8 cellular contexts compared by ENCODE assay signal in the genomic region with DNA sequence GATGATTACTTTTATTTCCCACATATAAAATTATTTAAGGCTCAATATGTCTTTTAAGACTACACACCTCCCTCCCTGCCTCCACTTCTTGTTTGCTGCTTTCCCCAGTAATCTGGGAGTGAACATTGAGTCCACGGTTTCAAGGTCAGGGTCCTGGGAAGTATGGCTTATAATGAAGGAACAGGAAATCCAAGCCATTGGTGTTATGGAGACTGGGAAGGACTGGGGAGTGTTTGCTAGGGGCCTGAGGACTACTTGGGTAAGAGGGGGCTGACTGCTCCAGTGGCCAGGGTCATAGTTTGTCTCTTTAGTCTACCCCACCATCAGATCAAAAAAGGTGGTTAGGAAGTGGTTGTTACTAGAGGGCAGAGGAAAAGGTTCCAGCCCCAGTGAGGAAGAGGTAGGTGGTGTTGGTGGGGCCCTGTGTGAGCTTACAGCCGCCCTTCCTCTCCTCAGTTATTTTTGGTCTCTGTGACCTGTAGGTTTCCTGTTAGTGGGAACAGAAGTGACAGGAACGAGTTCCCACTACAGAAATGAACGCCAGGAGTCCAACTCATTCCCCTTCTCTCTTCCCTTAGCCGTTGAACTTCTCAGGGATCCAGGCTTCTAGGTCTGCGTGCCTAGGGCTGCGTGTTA. TPM values are rescaled to one million over a fixed set of nuclear protein-coding genes. Genes with fewer than 3 reads are reported as not detected.
DNase-seq lines count a peak whose midpoint lies in the region; ATAC-seq, FAIRE-seq and TF ChIP-seq lines count a peak whose summit lies in the region.

No MANE protein-coding gene starts in this region.

- H3K79me2 ChIP-seq in ACC112 (ENCODE audit: control insufficient read depth, insufficient read depth, low read length, unreplicated experiment) (peaks cover 4% of the 10 kb centered on the region), OCI-LY7 (ENCODE audit: insufficient read depth, low read depth, low read length) (peaks cover 8% of the 10 kb centered on the region; the same call in 1 of the 2 replicates)

- H3K9me2 ChIP-seq in OCI-LY7 (ENCODE audit: insufficient read depth, low read length) = no peaks in the 10 kb centered on the region

- H3K9me3 ChIP-seq in OCI-LY7 (ENCODE audit: low read length) = no peaks in the 10 kb centered on the region
- H3K9me3 ChIP-seq in muscle layer of duodenum (ENCODE audit: control insufficient read depth in 1 of 2, low read length in 2 of 2) = no peaks in the 10 kb centered on the region

- H3K4me2 ChIP-seq in OCI-LY7 (ENCODE audit: low read length) = peak overlapping the region; percentile 92

- H4K20me1 ChIP-seq in OCI-LY7 (ENCODE audit: insufficient read depth, low read length) = no peaks in the 10 kb centered on the region

- H2AFZ ChIP-seq in ACC112 (ENCODE audit: low read length, unreplicated experiment) = peak overlapping the region; percentile 90
- peak overlapping the region; percentile 80; the same call in 1 of the 2 replicates for H2AFZ ChIP-seq in OCI-LY7 (ENCODE audit: low read length)

- H3K27ac ChIP-seq in ACC112 (ENCODE audit: low read depth, low read length) = peak overlapping the region; percentile 71
- H3K27ac ChIP-seq in OCI-LY7 (ENCODE audit: low read depth, low read length, poor library complexity, severe bottlenecking) = peak overlapping the region; percentile 61
- peak overlapping the region in 58 of 59 donors; percentile 36 to 94 (median 84) for H3K27ac ChIP-seq in dorsolateral prefrontal cortex
- H3K27ac ChIP-seq in muscle layer of duodenum (ENCODE audit: low read length) = peak overlapping the region; percentile 94

- DNase-seq in OCI-LY7 (ENCODE audit: low spot score) (peak; percentile 38), dorsolateral prefrontal cortex (no peak), frontal cortex (ENCODE audit: low spot score in 2 of 2) (no peak)
- no peak for DNase-seq in effector CD8-positive, alpha-beta T cell (lab: John Stamatoyannopoulos, UW)
- DNase-seq in effector CD4-positive, alpha-beta T cell = no peak

- FAIRE-seq in frontal cortex (lab: Jason Lieb, UNC) = no peak

- peaks cover 5% of the 10 kb centered on the region for H3K4me1 ChIP-seq in ACC112 (ENCODE audit: control insufficient read depth, insufficient read depth, low read length, unreplicated experiment)
- peaks cover 19% of the 10 kb centered on the region for H3K4me1 ChIP-seq in OCI-LY7 (ENCODE audit: insufficient read depth, low read length, poor library complexity, severe bottlenecking)
- peaks cover 4 to 9% of the 10 kb centered on the region in 2 donors for H3K4me1 ChIP-seq in muscle layer of duodenum (ENCODE audit: control insufficient read depth in 1 of 2, insufficient read depth in 2 of 2, low read length in 2 of 2)

- H3K4me3 ChIP-seq in ACC112 (ENCODE audit: low read depth, low read length) (peak overlapping the region; percentile 86), OCI-LY7 (ENCODE audit: low read depth, low read length, poor library complexity, severe bottlenecking) (peak overlapping the region; percentile 79), dorsolateral prefrontal cortex (peak overlapping the region; percentile 37 to 87 (median 74)), muscle layer of duodenum (ENCODE audit: low read depth in 1 of 2, low read length in 2 of 2) (peak overlapping the region; percentile 76 to 84)

- peak; percentile 15 for ATAC-seq in GM21447 (IDR thresholded peaks at IDR 0.05; ENCODE audit: unreplicated experiment)

- H3K36me3 ChIP-seq in ACC112 (ENCODE audit: insufficient read depth, low read length) (no peaks in the 10 kb centered on the region), OCI-LY7 (ENCODE audit: insufficient read depth, low read length) (no peaks in the 10 kb centered on the region), muscle layer of duodenum (ENCODE audit: control insufficient read depth in 1 of 2, insufficient read depth in 2 of 2, low read length in 2 of 2) (no peaks in the 10 kb centered on the region)

- TSS peak; percentile 99 for BruUV-seq in OCI-LY7 (replicated peaks; lab: Mats Ljungman, UMichigan)

- intact Hi-C loops in OCI-LY7 (cut with micrococcal nuclease; ENCODE audit: unreplicated experiment) (loop anchor here (2.0 to 5.0 kb wide), 2 partner anchors 20 to 402 kb away; a partner anchor contains a TSS), dorsolateral prefrontal cortex (cut with DNase I) (no loop called here)

- CTCF ChIA-PET in OCI-LY7 (lab: Charles Lee; ENCODE audit: unreplicated experiment) = interaction anchor here (0.9 to 1.0 kb wide), 2 partner anchors 14 to 182 kb away, joined by 3 to 5 read pairs; no protein-coding TSS in a partner anchor

- H3K27me3 ChIP-seq in ACC112 (ENCODE audit: insufficient read depth, low read length) (no peaks in the 10 kb centered on the region), dorsolateral prefrontal cortex (peaks cover 0 to 16% (median 0%) of the 10 kb centered on the region in 45 donors), muscle layer of duodenum (ENCODE audit: low read depth, low read length) (no peaks in the 10 kb centered on the region)

- POLR2A ChIA-PET in OCI-LY7 (lab: Charles Lee) = interaction anchor here (1.0 to 1.4 kb wide), 7 partner anchors 11 to 293 kb away, joined by 3 to 6 read pairs (median 4); no protein-coding TSS in a partner anchor

- TF ChIP-seq CTCF in OCI-LY7 (conservative IDR thresholded peaks at IDR 0.05; ENCODE audit: low read length) (no peak), dorsolateral prefrontal cortex (IDR thresholded peaks at IDR 0.05 in 54 of 56, conservative IDR thresholded peaks at IDR 0.05 in 2 of 56; ENCODE audit: low read depth in 1 of 56, partially characterized antibody in 56 of 56) (no peak)

RNA-seq across cellular contexts. Expression of a gene that starts 0.7 kb away (rescaled TPM):
- total RNA-seq in OCI-LY7 (2014; rRNA removed; shearing (Covaris generic)) = 0.77 and 2.8 TPM in 2 replicates
- total RNA-seq in OCI-LY7 (2022) (18.3 and 22.5 TPM in 2 replicates), dorsolateral prefrontal cortex (1 to 10 TPM in 108 of 120 experiments, under 1 TPM in 12; 0.55 to 4.2 (median 1.7) TPM), frontal cortex (0.82 TPM)

RNA-seq across cellular contexts. Expression of a gene that starts 8.8 kb away (rescaled TPM):
- not detected in 2 replicates for total RNA-seq in OCI-LY7 (2014; rRNA removed; shearing (Covaris generic))
- total RNA-seq in OCI-LY7 (2022) = not detected in 2 replicates
- total RNA-seq in dorsolateral prefrontal cortex = 1 to 10 TPM in 116 of 120 experiments, under 1 TPM in 4; 0.57 to 6.4 (median 2.4) TPM
- total RNA-seq in frontal cortex = not detected

RNA-seq across cellular contexts. Expression of a gene that starts 12.2 kb away (rescaled TPM):
- not detected in 2 replicates for total RNA-seq in OCI-LY7 (2014; rRNA removed; shearing (Covaris generic))
- total RNA-seq in OCI-LY7 (2022) = not detected in 2 replicates
- 10 to 100 TPM in 7 of 120 experiments, 1 to 10 TPM in 108, under 1 TPM in 5; 0.39 to 16.5 (median 3.9) TPM for total RNA-seq in dorsolateral prefrontal cortex
- total RNA-seq in frontal cortex = 2.0 TPM

RNA-seq across cellular contexts. Expression of a gene that starts 22.6 kb away (rescaled TPM):
- total RNA-seq in OCI-LY7 (2014; rRNA removed; shearing (Covaris generic)) = 110 and 145 TPM in 2 replicates
- total RNA-seq in OCI-LY7 (2022) (126 and 139 TPM in 2 replicates), dorsolateral prefrontal cortex (100 to 1,000 TPM; 128 to 301 (median 209) TPM), frontal cortex (13.5 TPM)

RNA-seq across cellular contexts. Expression of a gene that starts 39.2 kb away (rescaled TPM):
- total RNA-seq in OCI-LY7 (2014; rRNA removed; shearing (Covaris generic)) = not detected in 2 replicates
- total RNA-seq in OCI-LY7 (2022) (not detected in 2 replicates), dorsolateral prefrontal cortex (1 to 10 TPM in 2 of 120 experiments, under 1 TPM in 27, not detected in 91; 0.18 to 1.8 (median 0.47) TPM), frontal cortex (under 0.01 TPM)
